ENCODE assay signal across 23 cellular contexts in genomic region chr3:32506466-32506865, GRCh38.
"Had no signal": no experiment of that assay in that cellular context is flagged by ENCODE, and none has a peak within 500 bp of the region (broad histone marks: within the 10 kb centered on the region; RNA-seq: fewer than 3 reads in every experiment).

No MANE protein-coding gene starts in this region.

- H3K9me3 ChIP-seq: left ventricle myocardium inferior, mucosa of descending colon, ovary, right atrium auricular region, spleen, transverse colon, upper lobe of left lung, vagina had no signal

- ATAC-seq: mucosa of descending colon; naive thymus-derived CD4-positive, alpha-beta T cell; natural killer cell treated with Interleukin-12 subunit alpha and Interleukin-12 subunit beta and Interleukin-15 and Interleukin-18, amount 100 ng/mL, for 72 hours; sciatic nerve; stimulated activated effector memory CD8-positive, alpha-beta T cell treated with anti-CD3 and anti-CD28 coated beads, Interleukin-12 subunit alpha, Interleukin-12 subunit beta, amount 100 ng/mL, for 72 hours; stimulated activated naive CD8-positive, alpha-beta T cell treated with anti-CD3 and anti-CD28 coated beads, Interleukin-15, amount 100 ng/mL, for 72 hours had no signal

- H3K36me3 ChIP-seq: left ventricle myocardium inferior, ovary, right atrium auricular region, spleen, transverse colon, upper lobe of left lung, vagina had no signal

- H3K27me3 Mint-ChIP-seq: memory B cell; natural killer cell treated with Interleukin-12 subunit alpha and Interleukin-12 subunit beta and Interleukin-15 and Interleukin-18, amount 100 ng/mL, for 72 hours; progenitor cell of endocrine pancreas; stimulated activated naive CD8-positive, alpha-beta T cell treated with anti-CD3 and anti-CD28 coated beads, Interleukin-15, amount 100 ng/mL, for 72 hours had no signal

- H3K4me3 Mint-ChIP-seq: memory B cell; naive thymus-derived CD4-positive, alpha-beta T cell; natural killer cell treated with Interleukin-12 subunit alpha and Interleukin-12 subunit beta and Interleukin-15 and Interleukin-18, amount 100 ng/mL, for 72 hours; stimulated activated effector memory CD8-positive, alpha-beta T cell treated with anti-CD3 and anti-CD28 coated beads, Interleukin-12 subunit alpha, Interleukin-12 subunit beta, amount 100 ng/mL, for 72 hours; stimulated activated naive CD8-positive, alpha-beta T cell treated with anti-CD3 and anti-CD28 coated beads, Interleukin-15, amount 100 ng/mL, for 72 hours had no signal

- H3K27ac ChIP-seq: hepatocyte, left ventricle myocardium inferior, ovary, right atrium auricular region, skin epidermis, spleen, transverse colon, upper lobe of left lung, vagina had no signal

- DNase-seq: islet precursor cell; left ventricle myocardium inferior; midbrain; mucosa of descending colon; naive thymus-derived CD4-positive, alpha-beta T cell; ovary; spleen; stimulated activated CD4-positive, alpha-beta T cell treated with anti-CD3 and anti-CD28 coated beads, Interleukin-4, amount 100 ng/mL, for 24 hours; stimulated activated naive CD4-positive, alpha-beta T cell treated with Interleukin-2 at 50 U/mL for 16 hours; stimulated activated naive CD8-positive, alpha-beta T cell treated with anti-CD3 and anti-CD28 coated beads, Interleukin-15, amount 100 ng/mL, for 72 hours; substantia nigra; transverse colon; upper lobe of left lung had no signal

- H3K36me3 Mint-ChIP-seq: memory B cell had no signal

- H3K27ac Mint-ChIP-seq: memory B cell; naive thymus-derived CD4-positive, alpha-beta T cell; natural killer cell treated with Interleukin-12 subunit alpha and Interleukin-12 subunit beta and Interleukin-15 and Interleukin-18, amount 100 ng/mL, for 72 hours; progenitor cell of endocrine pancreas; stimulated activated effector memory CD8-positive, alpha-beta T cell treated with anti-CD3 and anti-CD28 coated beads, Interleukin-12 subunit alpha, Interleukin-12 subunit beta, amount 100 ng/mL, for 72 hours; stimulated activated naive CD8-positive, alpha-beta T cell treated with anti-CD3 and anti-CD28 coated beads, Interleukin-15, amount 100 ng/mL, for 72 hours had no signal

- H3K4me2 ChIP-seq: hepatocyte had no signal

- H3K27me3 ChIP-seq: hepatocyte, ovary, right atrium auricular region, spleen, transverse colon, upper lobe of left lung, vagina had no signal

- H3K9me3 Mint-ChIP-seq: memory B cell; naive thymus-derived CD4-positive, alpha-beta T cell; natural killer cell treated with Interleukin-12 subunit alpha and Interleukin-12 subunit beta and Interleukin-15 and Interleukin-18, amount 100 ng/mL, for 72 hours; stimulated activated effector memory CD8-positive, alpha-beta T cell treated with anti-CD3 and anti-CD28 coated beads, Interleukin-12 subunit alpha, Interleukin-12 subunit beta, amount 100 ng/mL, for 72 hours; stimulated activated naive CD8-positive, alpha-beta T cell treated with anti-CD3 and anti-CD28 coated beads, Interleukin-15, amount 100 ng/mL, for 72 hours had no signal

- H3K4me3 ChIP-seq: hepatocyte, left ventricle myocardium inferior, lung, mucosa of descending colon, ovary, right atrium auricular region, skin epidermis, spleen, transverse colon, upper lobe of left lung, vagina had no signal
